11 cellular contexts compared by ENCODE assay signal in the genomic region with DNA sequence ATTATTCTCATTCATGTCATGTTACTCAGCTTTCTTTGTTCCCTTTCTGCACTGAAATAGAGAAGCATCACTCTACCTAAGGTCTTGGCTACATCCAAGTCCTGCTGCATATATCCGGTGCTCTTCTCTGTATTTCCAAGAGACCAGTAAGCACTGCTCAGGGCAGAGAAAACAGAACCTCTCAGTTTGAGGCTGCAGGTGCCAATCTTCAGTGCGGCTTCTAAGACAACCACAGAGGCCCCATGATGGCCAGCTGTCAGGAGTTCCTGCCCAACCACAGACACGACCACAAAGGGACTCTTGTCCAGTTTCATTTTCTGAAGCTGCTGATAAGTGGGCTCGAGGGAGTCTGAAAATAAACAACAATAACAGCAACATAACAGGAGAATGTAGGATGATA.
DNase-seq lines count a peak whose midpoint lies in the region; ATAC-seq and TF ChIP-seq lines count a peak whose summit lies in the region.
"Had no signal": no experiment of that assay in that cellular context is flagged by ENCODE, and none has a peak within 500 bp of the region (broad histone marks: within the 10 kb centered on the region; RNA-seq: fewer than 3 reads in every experiment).

No MANE protein-coding gene starts in this region.

- DNase-seq in left ventricle myocardium inferior (no peak), cardiac septum (ENCODE audit: low spot score) (no peak), M059J (ENCODE audit: low read depth) (peak; percentile 46), foreskin melanocyte (peak; percentile 71), NCI-H748 treated with DMSO at 0.1 percent for 48 hours (lab: John Stamatoyannopoulos, UW) (no peak)
- DNase-seq in stimulated activated CD4-positive, alpha-beta T cell treated with anti-CD3 and anti-CD28 coated beads, Interleukin-4, amount 100 ng/mL, for 4 hours, result no peak
- DNase-seq: colonic mucosa, NCI-H1694 treated with DMSO at 0.1 percent for 48 hours, pancreas had no signal

- no peak for TF ChIP-seq CTCF in left ventricle myocardium inferior (IDR thresholded peaks at IDR 0.05; ENCODE audit: borderline replicate concordance)

- no peaks in the 10 kb centered on the region for H3K9me3 ChIP-seq in left ventricle myocardium inferior (replicated peaks)
- H3K9me3 ChIP-seq: colonic mucosa, pancreas had no signal

- intact Hi-C loops in left ventricle myocardium inferior (cut with micrococcal nuclease) (no loop called here), cardiac septum (cut with DNase I) (no loop called here)

- ATAC-seq in HG02623 (IDR thresholded peaks at IDR 0.05; ENCODE audit: unreplicated experiment), result no peak
- ATAC-seq in HG03139 (IDR thresholded peaks at IDR 0.05; ENCODE audit: unreplicated experiment), result no peak

- no peaks in the 10 kb centered on the region for H3K36me3 ChIP-seq in left ventricle myocardium inferior
- H3K36me3 ChIP-seq: colonic mucosa, pancreas had no signal

- H3K27ac ChIP-seq in left ventricle myocardium inferior (replicated peaks), result peak overlapping the region; percentile 4
- H3K27ac ChIP-seq: colonic mucosa, pancreas had no signal

- H3K27me3 ChIP-seq in left ventricle myocardium inferior (ENCODE audit: low read depth), result no peaks in the 10 kb centered on the region
- H3K27me3 ChIP-seq: colonic mucosa, pancreas had no signal

- H3K4me3 ChIP-seq in left ventricle myocardium inferior, result no peak overlapping the region
- H3K4me3 ChIP-seq: colonic mucosa, pancreas had no signal

- H3K4me1 ChIP-seq in left ventricle myocardium inferior, result peaks cover 41% of the 10 kb centered on the region
- H3K4me1 ChIP-seq: colonic mucosa had no signal

Comparison
In these comparisons a context has a peak if more than half of its experiments do, and no peak if none do; other contexts are left out.
1. DNase-seq: peak in M059J (single experiment) and foreskin melanocyte (single experiment); none in left ventricle myocardium inferior (single experiment), cardiac septum (single experiment), NCI-H748 treated with DMSO at 0.1 percent for 48 hours (single experiment) and stimulated activated CD4-positive, alpha-beta T cell treated with anti-CD3 and anti-CD28 coated beads, Interleukin-4, amount 100 ng/mL, for 4 hours (0 of 2).